1 cellular context compared by ENCODE assay signal in genomic region chr1:243363832-243364231, GRCh38.
A peak's percentile ranks its signal among the peaks of the same experiment; 100 is the strongest.
TF ChIP-seq lines count a peak whose summit lies in the region.

No MANE protein-coding gene starts in this region.

TF ChIP-seq in GM12878, 131 proteins besides CTCF, POLR2A, EP300 and RAD21 (continued from another document):
- TF ChIP-seq ZBTB4 (CRISPR knock-in tag; IDR thresholded peaks at IDR 0.05) (no peak), MEF2B (IDR thresholded peaks at IDR 0.05; ENCODE audit: partially characterized antibody, poor library complexity, severe bottlenecking) (peak; percentile 53), SMARCA5 (IDR thresholded peaks at IDR 0.05) (no peak), POLR2AphosphoS2 (IDR thresholded peaks at IDR 0.05; ENCODE audit: low read depth, low read length) (no peak), SIX5 (IDR thresholded peaks at IDR 0.05; ENCODE audit: low read depth, low read length, severe bottlenecking) (no peak), ASH2L (IDR thresholded peaks at IDR 0.05; ENCODE audit: borderline replicate concordance, low read depth) (no peak), MEF2A (IDR thresholded peaks at IDR 0.05; ENCODE audit: insufficient read depth, low read depth, low read length) (peak; percentile 62; the same call in 1 of the 2 replicates), SIN3A (IDR thresholded peaks at IDR 0.05; ENCODE audit: low read depth, low read length) (no peak), TCF12 (IDR thresholded peaks at IDR 0.05; ENCODE audit: low read depth, low read length) (no peak), USF1 (IDR thresholded peaks at IDR 0.05; ENCODE audit: borderline replicate concordance, extremely low read length, insufficient read depth, low read depth, low read length) (no peak), STAT3 (IDR thresholded peaks at IDR 0.05; ENCODE audit: low read depth, low read length) (no peak)
